Comparison of ENCODE assay signal across 22 cellular contexts in genomic region chr15:44186724-44187123, GRCh38. TPM values are rescaled to one million over a fixed set of nuclear protein-coding genes. Genes with fewer than 3 reads are reported as not detected.
DNase-seq lines count a peak whose midpoint lies in the region; ATAC-seq and TF ChIP-seq lines count a peak whose summit lies in the region.
"Had no signal": no experiment of that assay in that cellular context is flagged by ENCODE, and none has a peak within 500 bp of the region (broad histone marks: within the 10 kb centered on the region; RNA-seq: fewer than 3 reads in every experiment).

No MANE protein-coding gene starts in this region.

- no peak for DNase-seq in Karpas-422
- DNase-seq in globus pallidus (ENCODE audit: low spot score) = peak; percentile 49
- no peak for DNase-seq in right cardiac atrium
- DNase-seq in osteoblast (ENCODE audit: insufficient read length, low spot score, missing footprints) = no peak
- DNase-seq in NCI-H187 (lab: John Stamatoyannopoulos, UW) = no peak
- DNase-seq: BE2C; EL; H9; HFFc6; KBM-7; NCI-H1092; NCI-H1436; NCI-H1930; NCI-H226; NCI-H510A treated with DMSO at 0.1 percent for 48 hours; NCI-H774; NK-92 treated with Interleukin-12 subunit alpha and Interleukin-12 subunit beta, amount 100 ng/mL, for 24 hours; Peyer's patch had no signal

- no peak overlapping the region for H3K9ac ChIP-seq in Karpas-422 (ENCODE audit: low read length)

- no peaks in the 10 kb centered on the region for H3K9me2 ChIP-seq in Karpas-422 (replicated peaks; ENCODE audit: insufficient read depth, low read length)

- intact Hi-C loops in right cardiac atrium (cut with DNase I) = no loop called here

- H3K4me3 ChIP-seq in Karpas-422 (ENCODE audit: low read length) (no peak overlapping the region), right cardiac atrium (ENCODE audit: low read length) (no peak overlapping the region), osteoblast (ENCODE audit: insufficient read depth, low read length) (no peak overlapping the region)
- H3K4me3 ChIP-seq: Peyer's patch, SJSA1 had no signal

- 62% methylated on average over 6 of the region's 6 CpGs for WGBS in right cardiac atrium

- H3K79me2 ChIP-seq in Karpas-422 (ENCODE audit: low read length) (no peaks in the 10 kb centered on the region), osteoblast (ENCODE audit: insufficient read depth, low read length) (peaks cover 70% of the 10 kb centered on the region)

- TF ChIP-seq CTCF in osteoblast (IDR thresholded peaks at IDR 0.05; ENCODE audit: extremely low read depth, low read depth, low read length) = no peak

- no peaks in the 10 kb centered on the region for H3K9me3 ChIP-seq in Karpas-422 (ENCODE audit: low read length)
- no peaks in the 10 kb centered on the region for H3K9me3 ChIP-seq in right cardiac atrium (ENCODE audit: control insufficient read depth, low read length)
- no peaks in the 10 kb centered on the region for H3K9me3 ChIP-seq in osteoblast (ENCODE audit: low read depth, low read length)
- H3K9me3 ChIP-seq: BE2C, Peyer's patch, SJSA1 had no signal

- H3K4me1 ChIP-seq in Karpas-422 (ENCODE audit: low read length) = no peaks in the 10 kb centered on the region
- H3K4me1 ChIP-seq in right cardiac atrium (ENCODE audit: control insufficient read depth, insufficient read depth, low read length) = no peaks in the 10 kb centered on the region
- H3K4me1 ChIP-seq in osteoblast (ENCODE audit: insufficient read depth, low read length) = no peaks in the 10 kb centered on the region
- H3K4me1 ChIP-seq: BE2C, Peyer's patch, SJSA1 had no signal

- H3K27ac ChIP-seq in Karpas-422 (ENCODE audit: low read length) (no peak overlapping the region), right cardiac atrium (ENCODE audit: low read length) (peak overlapping the region; percentile 83), osteoblast (ENCODE audit: low read depth, low read length) (no peak overlapping the region)
- H3K27ac ChIP-seq: Peyer's patch, SJSA1 had no signal

- H3K36me3 ChIP-seq in Karpas-422 (ENCODE audit: insufficient read depth, low read length) = no peaks in the 10 kb centered on the region
- H3K36me3 ChIP-seq in osteoblast (ENCODE audit: insufficient read depth, low read length) = no peaks in the 10 kb centered on the region
- H3K36me3 ChIP-seq: BE2C, Peyer's patch, SJSA1 had no signal

- ATAC-seq in right cardiac atrium (peak; percentile 73 to 77), GM21825 (IDR thresholded peaks at IDR 0.05; ENCODE audit: unreplicated experiment) (no peak), HG03460 (IDR thresholded peaks at IDR 0.05; ENCODE audit: unreplicated experiment) (no peak), HG03378 (IDR thresholded peaks at IDR 0.05; ENCODE audit: unreplicated experiment) (no peak)

- H2AFZ ChIP-seq in Karpas-422 (ENCODE audit: low read length) = peak overlapping the region; percentile 55; the same call in 1 of the 2 replicates
- peak overlapping the region; percentile 26 for H2AFZ ChIP-seq in osteoblast (ENCODE audit: low read length)

- H4K20me1 ChIP-seq in Karpas-422 (ENCODE audit: insufficient read depth, low read depth, low read length) = no peaks in the 10 kb centered on the region
- H4K20me1 ChIP-seq in osteoblast (ENCODE audit: insufficient read depth, low read length) = no peaks in the 10 kb centered on the region

- H3K27me3 ChIP-seq in Karpas-422 (ENCODE audit: low read length) (no peaks in the 10 kb centered on the region), right cardiac atrium (ENCODE audit: control insufficient read depth, insufficient read depth) (no peaks in the 10 kb centered on the region), osteoblast (ENCODE audit: insufficient read depth, low read length) (peaks cover 12% of the 10 kb centered on the region)
- H3K27me3 ChIP-seq: BE2C, Peyer's patch, SJSA1 had no signal

- H3K4me2 ChIP-seq in Karpas-422 (ENCODE audit: low read depth, low read length, poor library complexity, severe bottlenecking) = no peak overlapping the region
- H3K4me2 ChIP-seq in osteoblast (ENCODE audit: insufficient read depth, low read length) = no peak overlapping the region

RNA-seq across cellular contexts. Expression of gene FRMD5, which starts 8.3 kb away (rescaled TPM):
- not detected in 2 replicates for total RNA-seq in Karpas-422 (2014; rRNA removed; shearing (Covaris generic); ENCODE audit: low replicate concordance)
- total RNA-seq in right cardiac atrium (10 to 100 TPM; 20.8 to 88.6 (median 46.9) TPM), osteoblast (3.3 and 3.5 TPM in 2 replicates)
- polyA plus RNA-seq in right cardiac atrium = 24.1 TPM

Comparison
In these comparisons a context has a peak if more than half of its experiments do, and no peak if none do; other contexts are left out.
1. ATAC-seq: peak in right cardiac atrium (2 of 2); none in GM21825 (single experiment), HG03460 (single experiment) and HG03378 (single experiment).